Comparison of ENCODE assay signal across 23 cellular contexts in genomic region chr9:118674942-118675341, GRCh38.
"Had no signal": no experiment of that assay in that cellular context is flagged by ENCODE, and none has a peak within 500 bp of the region (broad histone marks: within the 10 kb centered on the region; RNA-seq: fewer than 3 reads in every experiment).

No MANE protein-coding gene starts in this region.

- DNase-seq: activated CD4-positive, alpha-beta T cell treated with anti-CD3 and anti-CD28 coated beads for 1 hour; activated CD4-positive, alpha-beta T cell treated with anti-CD3 and anti-CD28 coated beads, Interleukin-2, amount 50 U/mL, for 1 hour; activated CD8-positive, alpha-beta T cell treated with anti-CD3 and anti-CD28 coated beads, Interleukin-2, amount 10 ng/mL, durations not matched to agents 7 days and 5 days; activated T-cell treated with anti-CD3 and anti-CD28 coated beads, Interleukin-2, amount 50 U/mL, for 24 hours; aorta; effector CD4-positive, alpha-beta T cell; heart left ventricle; kidney; lower lobe of right lung; mesendoderm; mucosa of descending colon; nephron progenitor cell; right cardiac atrium; stimulated activated CD4-positive, alpha-beta T cell treated with anti-CD3 and anti-CD28 coated beads, Interleukin-4, amount 100 ng/mL, for 24 hours; substantia nigra; tibial artery had no signal

- H3K36me3 ChIP-seq: heart left ventricle, lower lobe of right lung, tibial artery had no signal

- H3K4me1 ChIP-seq: heart left ventricle, lower lobe of right lung, parathyroid adenoma, tibial artery had no signal

- H3K4me3 Mint-ChIP-seq: activated CD8-positive, alpha-beta T cell treated with anti-CD3 and anti-CD28 coated beads, Interleukin-2, amount 10 ng/mL, durations not matched to agents 7 days and 5 days; activated T-cell treated with anti-CD3 and anti-CD28 coated beads, Interleukin-2, amount 50 U/mL, for 24 hours; activated T-helper 17 cell treated with anti-CD3 and anti-CD28 coated beads, Interleukin-2, amount 50 U/mL, for 72 hours; brain; dendritic cell treated with granulocyte-macrophage colony-stimulating factor and Interleukin-4, amounts not matched to agents 40 ng/mL and 50 ng/mL, for 4 days; nephron progenitor cell; stimulated activated naive CD8-positive, alpha-beta T cell treated with anti-CD3 and anti-CD28 coated beads, Interleukin-15, Interleukin-2, amounts not matched to agents 100 ng/mL and 50 ng/mL, for 24 hours had no signal

- ATAC-seq: activated CD8-positive, alpha-beta T cell treated with anti-CD3 and anti-CD28 coated beads, Interleukin-2, amount 10 ng/mL, durations not matched to agents 7 days and 5 days; activated naive CD4-positive, alpha-beta T cell treated with anti-CD3 and anti-CD28 coated beads, Interleukin-2, amount 50 U/mL, for 72 hours; activated T-helper 17 cell treated with anti-CD3 and anti-CD28 coated beads, Interleukin-2, amount 50 U/mL, for 72 hours; heart left ventricle; left lobe of liver; mucosa of descending colon; right cardiac atrium had no signal

- H3K4me3 ChIP-seq: heart left ventricle, lower lobe of right lung, mucosa of descending colon, tibial artery had no signal

- H2AFZ ChIP-seq: parathyroid adenoma had no signal

- H3K9me3 ChIP-seq: heart left ventricle, lower lobe of right lung, mucosa of descending colon, tibial artery had no signal

- H3K79me2 ChIP-seq: parathyroid adenoma had no signal

- H3K27ac Mint-ChIP-seq: activated CD8-positive, alpha-beta T cell treated with anti-CD3 and anti-CD28 coated beads, Interleukin-2, amount 10 ng/mL, durations not matched to agents 7 days and 5 days; activated T-cell treated with anti-CD3 and anti-CD28 coated beads, Interleukin-2, amount 50 U/mL, for 24 hours; activated T-helper 17 cell treated with anti-CD3 and anti-CD28 coated beads, Interleukin-2, amount 50 U/mL, for 72 hours; brain; dendritic cell treated with granulocyte-macrophage colony-stimulating factor and Interleukin-4, amounts not matched to agents 40 ng/mL and 50 ng/mL, for 4 days; nephron progenitor cell; stimulated activated naive CD8-positive, alpha-beta T cell treated with anti-CD3 and anti-CD28 coated beads, Interleukin-15, Interleukin-2, amounts not matched to agents 100 ng/mL and 50 ng/mL, for 24 hours had no signal

- H3K27me3 ChIP-seq: tibial artery had no signal

- H3K9me3 Mint-ChIP-seq: dendritic cell treated with granulocyte-macrophage colony-stimulating factor and Interleukin-4, amounts not matched to agents 40 ng/mL and 50 ng/mL, for 4 days had no signal

- H3K36me3 Mint-ChIP-seq: activated naive CD4-positive, alpha-beta T cell treated with anti-CD3 and anti-CD28 coated beads, Interleukin-2, amount 50 U/mL, for 72 hours; brain had no signal

- H3K27me3 Mint-ChIP-seq: activated T-cell treated with anti-CD3 and anti-CD28 coated beads, Interleukin-2, amount 50 U/mL, for 24 hours; activated T-helper 17 cell treated with anti-CD3 and anti-CD28 coated beads, Interleukin-2, amount 50 U/mL, for 72 hours; dendritic cell treated with granulocyte-macrophage colony-stimulating factor and Interleukin-4, amounts not matched to agents 40 ng/mL and 50 ng/mL, for 4 days; stimulated activated naive CD8-positive, alpha-beta T cell treated with anti-CD3 and anti-CD28 coated beads, Interleukin-15, Interleukin-2, amounts not matched to agents 100 ng/mL and 50 ng/mL, for 24 hours had no signal

- H3K27ac ChIP-seq: heart left ventricle, lower lobe of right lung, parathyroid adenoma, tibial artery had no signal

- H3K4me1 Mint-ChIP-seq: activated T-helper 17 cell treated with anti-CD3 and anti-CD28 coated beads, Interleukin-2, amount 50 U/mL, for 72 hours; nephron progenitor cell had no signal
